ENCODE assay signal across 20 cellular contexts in the genomic region with DNA sequence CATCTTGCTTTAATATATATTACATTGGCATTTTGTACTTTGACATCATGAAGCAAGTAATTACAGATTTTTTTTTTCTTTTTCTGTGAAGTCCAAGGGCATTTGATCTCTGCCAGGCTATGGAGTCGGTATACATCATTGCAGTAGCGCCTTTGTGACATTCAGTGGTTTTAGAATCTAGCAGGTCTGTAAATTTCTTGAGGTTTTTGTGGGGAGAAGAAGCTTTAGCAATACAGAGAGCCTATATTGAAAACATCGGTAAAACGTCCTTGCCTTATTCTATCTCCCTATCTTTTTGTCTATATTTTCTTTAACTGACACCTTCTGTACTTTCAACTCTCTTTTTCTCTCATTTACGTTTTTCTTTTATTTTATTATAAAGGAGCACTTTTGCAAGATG. TPM values are rescaled to one million over a fixed set of nuclear protein-coding genes. Genes with fewer than 3 reads are reported as not detected.
A peak's percentile ranks its signal among the peaks of the same experiment; 100 is the strongest.
DNase-seq lines count a peak whose midpoint lies in the region; ATAC-seq and TF ChIP-seq lines count a peak whose summit lies in the region.
"Had no signal": no experiment of that assay in that cellular context is flagged by ENCODE, and none has a peak within 500 bp of the region (broad histone marks: within the 10 kb centered on the region; RNA-seq: fewer than 3 reads in every experiment).

No MANE protein-coding gene starts in this region.

- H3K27ac Mint-ChIP-seq in CD14-positive monocyte (peak overlapping the region in 5 of 7 donors; percentile 0 to 86 (median 86)), T-helper 17 cell (no peak overlapping the region), memory B cell (peak overlapping the region; percentile 86)
- H3K27ac Mint-ChIP-seq: progenitor cell of endocrine pancreas had no signal

- peaks cover 0 to 13% (median 0%) of the 10 kb centered on the region in 7 donors for H3K9me3 Mint-ChIP-seq in CD14-positive monocyte
- H3K9me3 Mint-ChIP-seq in memory B cell: no peaks in the 10 kb centered on the region

- no peaks in the 10 kb centered on the region for H3K9me3 ChIP-seq in T-helper 17 cell (ENCODE audit: control insufficient read depth, low read length, poor library complexity, severe bottlenecking)
- H3K9me3 ChIP-seq: transverse colon had no signal

- intact Hi-C loops in CD14-positive monocyte (cut with micrococcal nuclease): loop anchor here in 1 of 2 donors (5.0 kb wide), 2 partner anchors 42 to 117 kb away; no protein-coding TSS in a partner anchor

- peak; percentile 47 for ATAC-seq in T-helper 17 cell
- no peak for ATAC-seq in memory B cell (ENCODE audit: low read depth)
- ATAC-seq: SK-N-SH treated with all-trans-retinoic acid at 6 μM for 48 hours had no signal

- DNase-seq in CD14-positive monocyte (ENCODE audit: low spot score): no peak
- DNase-seq in T-helper 17 cell: no peak
- DNase-seq in memory B cell (ENCODE audit: low spot score in 2 of 2): no peak
- DNase-seq in central memory CD4-positive, alpha-beta T cell: no peak
- DNase-seq in NCI-H82 (lab: John Stamatoyannopoulos, UW): no peak
- no peak for DNase-seq in EL
- no peak for DNase-seq in inferior parietal cortex (ENCODE audit: extremely low spot score)
- DNase-seq: effector CD4-positive, alpha-beta T cell; HCEC 1CT; islet precursor cell; Karpas-422; NCI-H2171; NCI-H774; transverse colon had no signal

- no peak overlapping the region for H3K4me3 Mint-ChIP-seq in CD14-positive monocyte
- no peak overlapping the region for H3K4me3 Mint-ChIP-seq in T-helper 17 cell
- H3K4me3 Mint-ChIP-seq in memory B cell: peak overlapping the region; percentile 38

- H3K27me3 Mint-ChIP-seq in CD14-positive monocyte (ENCODE audit: low read depth in 3 of 3) (peaks cover 1 to 9% (median 2%) of the 10 kb centered on the region in 3 donors), T-helper 17 cell (no peaks in the 10 kb centered on the region), memory B cell (no peaks in the 10 kb centered on the region)
- H3K27me3 Mint-ChIP-seq: progenitor cell of endocrine pancreas had no signal

- no peak for TF ChIP-seq CTCF in CD14-positive monocyte (IDR thresholded peaks at IDR 0.05)

- peak overlapping the region; percentile 40; the same call in 1 of the 2 replicates for H3K4me3 ChIP-seq in GM08714 (ENCODE audit: low read length)
- H3K4me3 ChIP-seq: cardiac muscle cell, skin epidermis, transverse colon had no signal

- H3K4me1 Mint-ChIP-seq in CD14-positive monocyte (peaks cover 78% of the 10 kb centered on the region), T-helper 17 cell (peaks cover 22% of the 10 kb centered on the region), memory B cell (peaks cover 63% of the 10 kb centered on the region)

- peaks cover 23 to 60% of the 10 kb centered on the region in 2 donors for H3K36me3 Mint-ChIP-seq in CD14-positive monocyte
- H3K36me3 Mint-ChIP-seq in T-helper 17 cell (ENCODE audit: low read depth): no peaks in the 10 kb centered on the region
- H3K36me3 Mint-ChIP-seq in memory B cell: peaks cover 6% of the 10 kb centered on the region

RNA-seq across cellular contexts. Expression of gene DUSP22, which starts 47.2 kb away (rescaled TPM):
- 100 to 1,000 TPM; 107 to 117 TPM for polyA plus RNA-seq in CD14-positive monocyte
- total RNA-seq in T-helper 17 cell: 10 to 100 TPM; 26.9 to 38.1 TPM

RNA-seq across cellular contexts. Expression of gene IRF4, which starts 52.1 kb away (rescaled TPM):
- polyA plus RNA-seq in CD14-positive monocyte: 1 to 10 TPM; 3.0 to 6.4 TPM
- 10 to 100 TPM; 16.6 to 32.8 TPM for total RNA-seq in T-helper 17 cell
- total RNA-seq: cardiac muscle cell, lung microvascular endothelial cell, progenitor cell of endocrine pancreas had no signal
- polyA plus RNA-seq: cardiac muscle cell had no signal
